Comparison of ENCODE assay signal across 16 cellular contexts in genomic region chr21:28738882-28739281, GRCh38.
A peak's percentile ranks its signal among the peaks of the same experiment; 100 is the strongest.
DNase-seq lines count a peak whose midpoint lies in the region; ATAC-seq, FAIRE-seq and TF ChIP-seq lines count a peak whose summit lies in the region.
"Had no signal": no experiment of that assay in that cellular context is flagged by ENCODE, and none has a peak within 500 bp of the region (broad histone marks: within the 10 kb centered on the region; RNA-seq: fewer than 3 reads in every experiment).

No MANE protein-coding gene starts in this region.

- H3K4me3 Mint-ChIP-seq in T-helper 17 cell (peak overlapping the region; percentile 50), osteocyte (ENCODE audit: unreplicated experiment) (no peak overlapping the region)
- H3K4me3 Mint-ChIP-seq: stimulated activated memory B cell treated with anti-CD40 and anti-IgM and Interleukin-4, amounts not matched to agents 10 μg/mL and 1 μg/mL and 100 μg/mL, for 72 hours had no signal

- POLR2A ChIA-PET in HepG2 (lab: Yijun Ruan, JAX), result no interaction called here

- no peaks in the 10 kb centered on the region for H3K4me1 ChIP-seq in liver (ENCODE audit: control insufficient read depth in 4 of 4, insufficient read depth in 4 of 4, low read length in 3 of 4)
- H3K4me1 ChIP-seq in HepG2 (ENCODE audit: insufficient read depth, low read length), result peaks cover 9% of the 10 kb centered on the region
- H3K4me1 ChIP-seq in vagina, result peaks cover 7% of the 10 kb centered on the region
- peaks cover 6% of the 10 kb centered on the region; the same call in 1 of the 2 replicates for H3K4me1 ChIP-seq in BE2C

- H3K27me3 ChIP-seq in liver (ENCODE audit: control insufficient read depth in 4 of 4, insufficient read depth in 4 of 4, low read length in 3 of 4) (no peaks in the 10 kb centered on the region), HepG2 (ENCODE audit: control insufficient read depth in 1 of 2, insufficient read depth in 2 of 2, low read length in 2 of 2) (no peaks in the 10 kb centered on the region; a peak in 1 of 5 replicates), vagina (no peaks in the 10 kb centered on the region), BE2C (no peaks in the 10 kb centered on the region)

- no peak for DNase-seq in HepG2 (ENCODE audit: low spot score)
- DNase-seq in T-helper 17 cell, result no peak
- DNase-seq in vagina (ENCODE audit: extremely low spot score in 2 of 2), result no peak
- DNase-seq in BE2C, result no peak
- no peak for DNase-seq in osteocyte (ENCODE audit: extremely low spot score, unreplicated experiment)
- DNase-seq in NCI-H2171 treated with DMSO at 0.1 percent for 48 hours (lab: John Stamatoyannopoulos, UW), result no peak
- DNase-seq: DND-41; NCI-H446; stimulated activated CD4-positive, alpha-beta T cell treated with anti-CD3 and anti-CD28 coated beads, Interleukin-1b, Interleukin-23, amount 100 ng/mL, for 48 hours; T-helper 9 cell had no signal

- in situ Hi-C loops in HepG2 (cut with HindIII; ENCODE audit: extremely low pct_ligation_motif_present, low pct_unique_long_range_greater_than_20kb), result no loop called here

- H3K9me3 Mint-ChIP-seq in osteocyte (ENCODE audit: unreplicated experiment), result peaks cover 6% of the 10 kb centered on the region

- WGBS in liver, result 63% methylated on average over 7 of the region's 7 CpGs
- 49% methylated on average over 7 of the region's 7 CpGs for WGBS in HepG2 (ENCODE audit: low lambda C conversion rate)

- ATAC-seq in HepG2 (no peak), HG02870 (IDR thresholded peaks at IDR 0.05; ENCODE audit: unreplicated experiment) (peak; percentile 86), T-helper 17 cell (no peak)
- ATAC-seq: stimulated activated memory B cell treated with anti-CD40 and anti-IgM and Interleukin-4, amounts not matched to agents 10 μg/mL and 1 μg/mL and 100 μg/mL, for 72 hours had no signal

- no TSS peak for BruUV-seq in HepG2 (replicated peaks; lab: Mats Ljungman, UMichigan)

- TF ChIP-seq RAD21 in liver (IDR thresholded peaks at IDR 0.05) (peak; percentile 5 to 6), HepG2 (CRISPR knock-in tag; IDR thresholded peaks at IDR 0.05) (no peak)

- H3K4me2 ChIP-seq in HepG2 (ENCODE audit: low read depth, low read length), result no peak overlapping the region

- TF ChIP-seq POLR2A in HepG2 (IDR thresholded peaks at IDR 0.05; ENCODE audit: insufficient read depth in 1 of 2, low read depth in 2 of 2, low read length in 2 of 2) (no peak), vagina (IDR thresholded peaks at IDR 0.05) (no peak)

- CTCF ChIA-PET in HepG2 (lab: Yijun Ruan, JAX; ENCODE audit: low intra/inter-chr PET ratio, low total read pairs), result no interaction called here

- H3K27ac ChIP-seq in liver (ENCODE audit: low read depth in 1 of 2, low read length in 2 of 2) (no peak overlapping the region), HepG2 (ENCODE audit: extremely low read length, insufficient read depth, low read length) (no peak overlapping the region), vagina (peak overlapping the region; percentile 63)
- H3K27ac ChIP-seq: coronary artery, RWPE1 had no signal

- H3K4me1 Mint-ChIP-seq in T-helper 17 cell (peaks cover 8% of the 10 kb centered on the region), osteocyte (ENCODE audit: unreplicated experiment) (peaks cover 14% of the 10 kb centered on the region)

- H3K79me2 ChIP-seq in HepG2 (ENCODE audit: insufficient read depth, low read length), result no peaks in the 10 kb centered on the region

- TF ChIP-seq CTCF in liver (IDR thresholded peaks at IDR 0.05; ENCODE audit: low read depth, low read length, missing input control) (no peak), HepG2 (CRISPR knock-in tag; IDR thresholded peaks at IDR 0.05) (no peak), vagina (IDR thresholded peaks at IDR 0.05) (no peak), BE2C (IDR thresholded peaks at IDR 0.05; ENCODE audit: low read depth, low read length) (no peak), osteocyte (IDR thresholded peaks at IDR 0.05) (no peak)

- no peaks in the 10 kb centered on the region for H4K20me1 ChIP-seq in HepG2 (ENCODE audit: insufficient read depth, low read length)

- H3K27ac Mint-ChIP-seq in T-helper 17 cell (peak overlapping the region; percentile 63), osteocyte (ENCODE audit: unreplicated experiment) (no peak overlapping the region)
- H3K27ac Mint-ChIP-seq: stimulated activated memory B cell treated with anti-CD40 and anti-IgM and Interleukin-4, amounts not matched to agents 10 μg/mL and 1 μg/mL and 100 μg/mL, for 72 hours had no signal

- H3K36me3 ChIP-seq in liver (ENCODE audit: control insufficient read depth in 4 of 4, insufficient read depth in 3 of 4, low read depth in 1 of 4, low read length in 3 of 4) (no peaks in the 10 kb centered on the region), HepG2 (replicated peaks in 1 of 2; ENCODE audit: control insufficient read depth in 1 of 2, insufficient read depth in 2 of 2, low read length in 2 of 2) (no peaks in the 10 kb centered on the region), vagina (no peaks in the 10 kb centered on the region), BE2C (no peaks in the 10 kb centered on the region)

- no peak overlapping the region for H3K9ac ChIP-seq in liver (ENCODE audit: low read depth in 1 of 2, low read length in 2 of 2)
- no peak overlapping the region for H3K9ac ChIP-seq in HepG2 (ENCODE audit: insufficient read depth, low read depth, low read length)

- H3K27me3 Mint-ChIP-seq in T-helper 17 cell (peaks cover 7% of the 10 kb centered on the region), osteocyte (ENCODE audit: unreplicated experiment) (no peaks in the 10 kb centered on the region)
- H3K27me3 Mint-ChIP-seq: stimulated activated memory B cell treated with anti-CD40 and anti-IgM and Interleukin-4, amounts not matched to agents 10 μg/mL and 1 μg/mL and 100 μg/mL, for 72 hours had no signal

- peaks cover 3% of the 10 kb centered on the region for H3K36me3 Mint-ChIP-seq in T-helper 17 cell (ENCODE audit: low read depth)
- peaks cover 1% of the 10 kb centered on the region for H3K36me3 Mint-ChIP-seq in osteocyte (ENCODE audit: unreplicated experiment)

- intact Hi-C loops in HepG2 (cut with micrococcal nuclease; ENCODE audit: unreplicated experiment), result no loop called here
- intact Hi-C loops in vagina (cut with DNase I), result no loop called here

- no peak for FAIRE-seq in HepG2 (lab: Jason Lieb, UNC)
- FAIRE-seq: GM12891 had no signal

- H3K9me3 ChIP-seq in liver (ENCODE audit: control insufficient read depth in 4 of 4, low read length in 3 of 4) (no peaks in the 10 kb centered on the region), HepG2 (ENCODE audit: low read length) (no peaks in the 10 kb centered on the region), T-helper 17 cell (ENCODE audit: control insufficient read depth, low read length, poor library complexity, severe bottlenecking) (no peaks in the 10 kb centered on the region), vagina (no peaks in the 10 kb centered on the region), BE2C (no peaks in the 10 kb centered on the region)

- TF ChIP-seq EP300 in HepG2 (IDR thresholded peaks at IDR 0.05; ENCODE audit: low read depth in 2 of 2, low read length in 2 of 2) (no peak), HepG2 (CRISPR knock-in tag; IDR thresholded peaks at IDR 0.05; ENCODE audit: borderline replicate concordance) (no peak)

- H2AFZ ChIP-seq in HepG2 (ENCODE audit: low read length), result no peak overlapping the region

- H3K4me3 ChIP-seq in liver (ENCODE audit: low read depth in 1 of 3, low read length in 3 of 3) (no peak overlapping the region), HepG2 (replicated peaks in 1 of 3; ENCODE audit: insufficient read depth in 1 of 3, low read depth in 2 of 3, low read length in 3 of 3) (no peak overlapping the region), vagina (no peak overlapping the region), BE2C (ENCODE audit: low read depth, low read length) (no peak overlapping the region)
- H3K4me3 ChIP-seq: coronary artery had no signal

TF ChIP-seq in liver, 16 proteins besides CTCF, POLR2A, EP300 and RAD21:
- no peak for TF ChIP-seq MAX (IDR thresholded peaks at IDR 0.05)
- no peak for TF ChIP-seq FOXA1 (IDR thresholded peaks at IDR 0.05)
- no peak for TF ChIP-seq EGR1 (IDR thresholded peaks at IDR 0.05; ENCODE audit: low read depth in 2 of 2)
- no peak for TF ChIP-seq NR2F2 (IDR thresholded peaks at IDR 0.05)
- TF ChIP-seq YY1 (IDR thresholded peaks at IDR 0.05), result no peak
- no peak for TF ChIP-seq FOXA2 (IDR thresholded peaks at IDR 0.05)
- no peak for TF ChIP-seq RXRA (IDR thresholded peaks at IDR 0.05)
- no peak for TF ChIP-seq TAF1 (conservative IDR thresholded peaks at IDR 0.05)
- no peak for TF ChIP-seq JUND (IDR thresholded peaks at IDR 0.05)

TF ChIP-seq in HepG2, 621 proteins besides CTCF, POLR2A, EP300 and RAD21 (continues in another document):
- TF ChIP-seq ZNF101 (CRISPR knock-in tag; IDR thresholded peaks at IDR 0.05; ENCODE audit: borderline replicate concordance, low read depth) (no peak), ZNF383 (CRISPR knock-in tag; IDR thresholded peaks at IDR 0.05; ENCODE audit: borderline replicate concordance) (no peak), GRHL1 (CRISPR knock-in tag; conservative IDR thresholded peaks at IDR 0.05) (no peak), ZC3H13 (CRISPR knock-in tag; IDR thresholded peaks at IDR 0.05) (no peak)
